ENCODE assay signal across 17 cellular contexts in the genomic region with DNA sequence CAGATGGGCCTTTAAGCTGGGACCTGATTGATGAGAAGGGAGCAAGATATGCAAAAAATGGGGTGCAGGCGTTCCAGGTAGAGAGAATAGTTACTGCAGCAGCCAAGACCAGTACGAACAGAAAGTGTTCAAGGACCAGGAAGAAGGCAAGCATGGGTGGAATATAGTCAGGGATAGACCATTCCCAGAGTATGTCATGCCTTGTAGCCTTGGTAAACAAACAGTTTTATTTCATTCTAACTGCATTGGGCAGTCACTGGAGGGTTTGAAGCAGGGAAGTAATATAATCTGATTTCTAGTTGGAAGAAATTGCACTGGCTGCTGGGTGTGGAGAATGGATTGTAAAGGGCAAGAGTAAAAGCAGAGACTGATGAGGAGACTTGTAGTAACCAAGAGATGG. TPM values are rescaled to one million over a fixed set of nuclear protein-coding genes. Genes with fewer than 3 reads are reported as not detected.
DNase-seq lines count a peak whose midpoint lies in the region; ATAC-seq, FAIRE-seq and TF ChIP-seq lines count a peak whose summit lies in the region.
"Had no signal": no experiment of that assay in that cellular context is flagged by ENCODE, and none has a peak within 500 bp of the region (broad histone marks: within the 10 kb centered on the region; RNA-seq: fewer than 3 reads in every experiment).

No MANE protein-coding gene starts in this region.

- H3K9me3 Mint-ChIP-seq in activated CD4-positive, alpha-beta memory T cell treated with anti-CD3 and anti-CD28 coated beads, Interleukin-2, amount 10 ng/mL, durations not matched to agents 7 days and 5 days: no peaks in the 10 kb centered on the region
- H3K9me3 Mint-ChIP-seq in activated CD4-positive, alpha-beta memory T cell treated with anti-CD3 and anti-CD28 coated beads for 36 hours: no peaks in the 10 kb centered on the region
- H3K9me3 Mint-ChIP-seq in activated T-helper 2 cell treated with anti-CD3 and anti-CD28 coated beads, Interferon-gamma antibody, Interleukin-2, Interleukin-4, amounts not matched to agents 10 μg/mL and 5 μg/mL and 100 μg/mL, durations not matched to agents 14 hours and 24 hours and 36 hours: no peaks in the 10 kb centered on the region
- no peaks in the 10 kb centered on the region for H3K9me3 Mint-ChIP-seq in nephron progenitor cell
- H3K9me3 Mint-ChIP-seq: CD4-positive, alpha-beta memory T cell had no signal

- H3K4me3 ChIP-seq in right cardiac atrium (ENCODE audit: low read length): no peak overlapping the region
- H3K4me3 ChIP-seq: GM12878, HAP-1 had no signal

- intact Hi-C loops in activated CD4-positive, alpha-beta memory T cell treated with anti-CD3 and anti-CD28 coated beads for 36 hours (cut with micrococcal nuclease): no loop called here
- intact Hi-C loops in activated T-helper 2 cell treated with anti-CD3 and anti-CD28 coated beads, Interferon-gamma antibody, Interleukin-2, Interleukin-4, amounts not matched to agents 10 μg/mL and 5 μg/mL and 100 μg/mL, durations not matched to agents 14 hours and 24 hours and 36 hours (cut with micrococcal nuclease): no loop called here
- intact Hi-C loops in right cardiac atrium (cut with DNase I): no loop called here

- CTCF ChIA-PET in activated CD4-positive, alpha-beta memory T cell treated with anti-CD3 and anti-CD28 coated beads, Interleukin-2, amount 10 ng/mL, durations not matched to agents 7 days and 5 days (lab: Charles Lee): no interaction called here
- CTCF ChIA-PET in activated CD4-positive, alpha-beta memory T cell treated with anti-CD3 and anti-CD28 coated beads for 36 hours (lab: Charles Lee): no interaction called here

- peaks cover 63% of the 10 kb centered on the region for H3K36me3 Mint-ChIP-seq in activated CD4-positive, alpha-beta memory T cell treated with anti-CD3 and anti-CD28 coated beads, Interleukin-2, amount 10 ng/mL, durations not matched to agents 7 days and 5 days (ENCODE audit: low read depth)
- peaks cover 41% of the 10 kb centered on the region for H3K36me3 Mint-ChIP-seq in activated CD4-positive, alpha-beta memory T cell treated with anti-CD3 and anti-CD28 coated beads for 36 hours
- H3K36me3 Mint-ChIP-seq in activated T-helper 2 cell treated with anti-CD3 and anti-CD28 coated beads, Interferon-gamma antibody, Interleukin-2, Interleukin-4, amounts not matched to agents 10 μg/mL and 5 μg/mL and 100 μg/mL, durations not matched to agents 14 hours and 24 hours and 36 hours (ENCODE audit: low read depth): peaks cover 65% of the 10 kb centered on the region
- H3K36me3 Mint-ChIP-seq in nephron progenitor cell (ENCODE audit: low read depth): peaks cover 62% of the 10 kb centered on the region

- peak overlapping the region; percentile 2 for H3K27ac Mint-ChIP-seq in activated CD4-positive, alpha-beta memory T cell treated with anti-CD3 and anti-CD28 coated beads, Interleukin-2, amount 10 ng/mL, durations not matched to agents 7 days and 5 days
- no peak overlapping the region for H3K27ac Mint-ChIP-seq in activated CD4-positive, alpha-beta memory T cell treated with anti-CD3 and anti-CD28 coated beads for 36 hours
- H3K27ac Mint-ChIP-seq in activated T-helper 2 cell treated with anti-CD3 and anti-CD28 coated beads, Interferon-gamma antibody, Interleukin-2, Interleukin-4, amounts not matched to agents 10 μg/mL and 5 μg/mL and 100 μg/mL, durations not matched to agents 14 hours and 24 hours and 36 hours: peak overlapping the region; percentile 23
- H3K27ac Mint-ChIP-seq in nephron progenitor cell: peak overlapping the region; percentile 5

- POLR2A ChIA-PET in activated CD4-positive, alpha-beta memory T cell treated with anti-CD3 and anti-CD28 coated beads, Interleukin-2, amount 10 ng/mL, durations not matched to agents 7 days and 5 days (lab: Charles Lee): no interaction called here
- POLR2A ChIA-PET in activated CD4-positive, alpha-beta memory T cell treated with anti-CD3 and anti-CD28 coated beads for 36 hours (lab: Charles Lee): no interaction called here

- ATAC-seq in right cardiac atrium (no peak), GM18519 (IDR thresholded peaks at IDR 0.05; ENCODE audit: low FRiP score, unreplicated experiment) (no peak)
- ATAC-seq: GM12878 had no signal

- H3K4me1 ChIP-seq in right cardiac atrium (ENCODE audit: control insufficient read depth, insufficient read depth, low read length): no peaks in the 10 kb centered on the region
- H3K4me1 ChIP-seq: BE2C, HAP-1 had no signal

- H3K4me3 Mint-ChIP-seq in activated CD4-positive, alpha-beta memory T cell treated with anti-CD3 and anti-CD28 coated beads, Interleukin-2, amount 10 ng/mL, durations not matched to agents 7 days and 5 days: no peak overlapping the region
- H3K4me3 Mint-ChIP-seq in activated CD4-positive, alpha-beta memory T cell treated with anti-CD3 and anti-CD28 coated beads for 36 hours: no peak overlapping the region
- no peak overlapping the region for H3K4me3 Mint-ChIP-seq in activated T-helper 2 cell treated with anti-CD3 and anti-CD28 coated beads, Interferon-gamma antibody, Interleukin-2, Interleukin-4, amounts not matched to agents 10 μg/mL and 5 μg/mL and 100 μg/mL, durations not matched to agents 14 hours and 24 hours and 36 hours (ENCODE audit: low read depth)
- no peak overlapping the region for H3K4me3 Mint-ChIP-seq in nephron progenitor cell
- H3K4me3 Mint-ChIP-seq: CD4-positive, alpha-beta memory T cell had no signal

- no peak for TF ChIP-seq CTCF in nephron progenitor cell (IDR thresholded peaks at IDR 0.05)

- H3K4me1 Mint-ChIP-seq in activated CD4-positive, alpha-beta memory T cell treated with anti-CD3 and anti-CD28 coated beads, Interleukin-2, amount 10 ng/mL, durations not matched to agents 7 days and 5 days: peaks cover 45% of the 10 kb centered on the region
- peaks cover 27% of the 10 kb centered on the region for H3K4me1 Mint-ChIP-seq in activated CD4-positive, alpha-beta memory T cell treated with anti-CD3 and anti-CD28 coated beads for 36 hours (ENCODE audit: low read depth)
- H3K4me1 Mint-ChIP-seq in activated T-helper 2 cell treated with anti-CD3 and anti-CD28 coated beads, Interferon-gamma antibody, Interleukin-2, Interleukin-4, amounts not matched to agents 10 μg/mL and 5 μg/mL and 100 μg/mL, durations not matched to agents 14 hours and 24 hours and 36 hours (ENCODE audit: low read depth): peaks cover 53% of the 10 kb centered on the region
- H3K4me1 Mint-ChIP-seq in nephron progenitor cell: peaks cover 7% of the 10 kb centered on the region

- no peaks in the 10 kb centered on the region for H3K27me3 ChIP-seq in right cardiac atrium (ENCODE audit: control insufficient read depth, insufficient read depth)
- H3K27me3 ChIP-seq: BE2C had no signal

- H3K9me3 ChIP-seq in right cardiac atrium (ENCODE audit: control insufficient read depth, low read length): no peaks in the 10 kb centered on the region
- H3K9me3 ChIP-seq: BE2C, HAP-1 had no signal

- peak; percentile 4 for FAIRE-seq in GM19239 (lab: Jason Lieb, UNC)
- FAIRE-seq: A204.1, GM12878, H1 had no signal

- 96% methylated on average over 2 of the region's 2 CpGs for WGBS in right cardiac atrium

- H3K27me3 Mint-ChIP-seq in activated CD4-positive, alpha-beta memory T cell treated with anti-CD3 and anti-CD28 coated beads, Interleukin-2, amount 10 ng/mL, durations not matched to agents 7 days and 5 days: no peaks in the 10 kb centered on the region
- H3K27me3 Mint-ChIP-seq in activated CD4-positive, alpha-beta memory T cell treated with anti-CD3 and anti-CD28 coated beads for 36 hours: no peaks in the 10 kb centered on the region
- H3K27me3 Mint-ChIP-seq in activated T-helper 2 cell treated with anti-CD3 and anti-CD28 coated beads, Interferon-gamma antibody, Interleukin-2, Interleukin-4, amounts not matched to agents 10 μg/mL and 5 μg/mL and 100 μg/mL, durations not matched to agents 14 hours and 24 hours and 36 hours (ENCODE audit: low read depth): no peaks in the 10 kb centered on the region
- no peaks in the 10 kb centered on the region for H3K27me3 Mint-ChIP-seq in nephron progenitor cell (ENCODE audit: low read depth, poor library complexity)
- H3K27me3 Mint-ChIP-seq: CD4-positive, alpha-beta memory T cell had no signal

- H3K27ac ChIP-seq in right cardiac atrium (ENCODE audit: low read length): no peak overlapping the region
- H3K27ac ChIP-seq: C4-2B, HL-60 had no signal

- DNase-seq in activated CD4-positive, alpha-beta memory T cell treated with anti-CD3 and anti-CD28 coated beads, Interleukin-2, amount 10 ng/mL, durations not matched to agents 7 days and 5 days: no peak
- no peak for DNase-seq in activated CD4-positive, alpha-beta memory T cell treated with anti-CD3 and anti-CD28 coated beads for 36 hours
- no peak for DNase-seq in GM19239 (ENCODE audit: insufficient read length, low spot score)
- no peak for DNase-seq in activated T-helper 2 cell treated with anti-CD3 and anti-CD28 coated beads, Interferon-gamma antibody, Interleukin-2, Interleukin-4, amounts not matched to agents 10 μg/mL and 5 μg/mL and 100 μg/mL, durations not matched to agents 14 hours and 24 hours and 36 hours (ENCODE audit: low spot score)
- DNase-seq in nephron progenitor cell: no peak
- no peak for DNase-seq in right cardiac atrium
- DNase-seq: BE2C; CD4-positive, alpha-beta memory T cell; DMS79 had no signal

RNA-seq across cellular contexts. Expression of gene IL13, which starts 30.5 kb away (rescaled TPM):
- total RNA-seq in activated CD4-positive, alpha-beta memory T cell treated with anti-CD3 and anti-CD28 coated beads, Interleukin-2, amount 10 ng/mL, durations not matched to agents 7 days and 5 days: 10 to 100 TPM; 32.9 to 36.6 TPM
- 10 to 100 TPM; 13.0 to 14.9 TPM for total RNA-seq in activated CD4-positive, alpha-beta memory T cell treated with anti-CD3 and anti-CD28 coated beads for 36 hours
- 777 and 830 TPM in 2 replicates for total RNA-seq in activated T-helper 2 cell treated with anti-CD3 and anti-CD28 coated beads, Interferon-gamma antibody, Interleukin-2, Interleukin-4, amounts not matched to agents 10 μg/mL and 5 μg/mL and 100 μg/mL, durations not matched to agents 14 hours and 24 hours and 36 hours
- not detected for total RNA-seq in right cardiac atrium
- polyA plus RNA-seq in right cardiac atrium: not detected
- total RNA-seq: CD4-positive, alpha-beta memory T cell; G401; H1 had no signal
- polyA plus RNA-seq: CD4-positive, alpha-beta memory T cell; H1 had no signal

RNA-seq across cellular contexts. Expression of gene IL4, which starts 46.3 kb away (rescaled TPM):
- total RNA-seq in activated CD4-positive, alpha-beta memory T cell treated with anti-CD3 and anti-CD28 coated beads, Interleukin-2, amount 10 ng/mL, durations not matched to agents 7 days and 5 days: 10 to 100 TPM in 1 of 2 experiments, 1 to 10 TPM in 1; 7.4 to 12.6 TPM
- total RNA-seq in activated CD4-positive, alpha-beta memory T cell treated with anti-CD3 and anti-CD28 coated beads for 36 hours: 1 to 10 TPM; 6.4 to 6.8 TPM
- 21.6 and 25.8 TPM in 2 replicates for total RNA-seq in activated T-helper 2 cell treated with anti-CD3 and anti-CD28 coated beads, Interferon-gamma antibody, Interleukin-2, Interleukin-4, amounts not matched to agents 10 μg/mL and 5 μg/mL and 100 μg/mL, durations not matched to agents 14 hours and 24 hours and 36 hours
- total RNA-seq in right cardiac atrium: not detected
- polyA plus RNA-seq in right cardiac atrium: not detected
- total RNA-seq: CD4-positive, alpha-beta memory T cell; G401; GM12878; H1 had no signal
- polyA plus RNA-seq: CD4-positive, alpha-beta memory T cell; H1 had no signal

Comparison
In these comparisons a context has a peak if more than half of its experiments do, and no peak if none do; other contexts are left out.
1. RNA of gene IL13, which starts 30.5 kb away (total RNA-seq): 777 to 830 TPM in activated T-helper 2 cell treated with anti-CD3 and anti-CD28 coated beads, Interferon-gamma antibody, Interleukin-2, Interleukin-4, amounts not matched to agents 10 μg/mL and 5 μg/mL and 100 μg/mL, durations not matched to agents 14 hours and 24 hours and 36 hours; 32.9 to 36.6 TPM in activated CD4-positive, alpha-beta memory T cell treated with anti-CD3 and anti-CD28 coated beads, Interleukin-2, amount 10 ng/mL, durations not matched to agents 7 days and 5 days, 13.0 to 14.9 TPM in activated CD4-positive, alpha-beta memory T cell treated with anti-CD3 and anti-CD28 coated beads for 36 hours and not detected in right cardiac atrium; every median in the first group is over 10 times any median in the second.
2. RNA of gene IL4, which starts 46.3 kb away (total RNA-seq): 21.6 to 25.8 TPM in activated T-helper 2 cell treated with anti-CD3 and anti-CD28 coated beads, Interferon-gamma antibody, Interleukin-2, Interleukin-4, amounts not matched to agents 10 μg/mL and 5 μg/mL and 100 μg/mL, durations not matched to agents 14 hours and 24 hours and 36 hours, 7.4 to 12.6 TPM in activated CD4-positive, alpha-beta memory T cell treated with anti-CD3 and anti-CD28 coated beads, Interleukin-2, amount 10 ng/mL, durations not matched to agents 7 days and 5 days and 6.4 to 6.8 TPM in activated CD4-positive, alpha-beta memory T cell treated with anti-CD3 and anti-CD28 coated beads for 36 hours; not detected in right cardiac atrium; every median in the first group is over 4 times any median in the second.